ENCODE assay signal across 9 cellular contexts in the genomic region with DNA sequence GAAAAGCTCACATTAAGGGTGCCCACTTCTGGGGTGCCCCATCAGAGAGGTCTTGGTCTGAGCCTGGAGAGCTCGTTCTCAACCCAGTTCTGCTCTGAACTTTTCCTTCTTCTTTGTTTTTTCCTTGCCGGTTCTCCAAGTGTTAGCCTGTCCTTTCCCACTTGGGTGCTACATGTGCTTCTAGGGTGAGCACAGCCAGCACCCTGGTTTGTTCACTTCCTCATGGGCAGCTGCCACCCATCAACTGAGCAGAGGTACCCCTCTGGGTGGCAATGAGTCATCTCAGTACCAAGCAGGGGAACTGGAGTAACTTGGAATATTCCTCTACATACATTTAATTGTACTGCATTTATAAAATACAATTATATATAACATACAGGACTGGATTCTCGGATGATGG. TPM values are rescaled to one million over a fixed set of nuclear protein-coding genes. Genes with fewer than 3 reads are reported as not detected.
A peak's percentile ranks its signal among the peaks of the same experiment; 100 is the strongest.
DNase-seq lines count a peak whose midpoint lies in the region; ATAC-seq, FAIRE-seq and TF ChIP-seq lines count a peak whose summit lies in the region.
"Had no signal": no experiment of that assay in that cellular context is flagged by ENCODE, and none has a peak within 500 bp of the region (broad histone marks: within the 10 kb centered on the region; RNA-seq: fewer than 3 reads in every experiment).

No MANE protein-coding gene starts in this region.

- no peak overlapping the region for H2AFZ ChIP-seq in keratinocyte (ENCODE audit: control insufficient read depth, low read length)

- peak overlapping the region; percentile 60 for H3K4me2 ChIP-seq in keratinocyte (ENCODE audit: control insufficient read depth, extremely low read depth, insufficient read depth, low read depth, low read length)

- H3K36me3 ChIP-seq in keratinocyte (ENCODE audit: control insufficient read depth in 2 of 2, extremely low read depth in 1 of 2, insufficient read depth in 2 of 2, low read length in 2 of 2) (no peaks in the 10 kb centered on the region), subcutaneous abdominal adipose tissue (ENCODE audit: control insufficient read depth in 5 of 5, insufficient read depth in 5 of 5, low read length in 5 of 5) (no peaks in the 10 kb centered on the region)
- H3K36me3 ChIP-seq: HAP-1 had no signal

- H3K9ac ChIP-seq in keratinocyte (ENCODE audit: control insufficient read depth, extremely low read depth, insufficient read depth, low read length) (no peak overlapping the region), subcutaneous abdominal adipose tissue (ENCODE audit: low read length in 5 of 5) (peak overlapping the region in 3 of 5 donors; percentile 19 to 57 (median 36))

- H3K4me3 ChIP-seq in keratinocyte (ENCODE audit: control insufficient read depth in 2 of 3, extremely low read depth in 1 of 3, insufficient read depth in 2 of 3, low read depth in 1 of 3, low read length in 3 of 3) (no peak overlapping the region), subcutaneous abdominal adipose tissue (ENCODE audit: low read depth in 1 of 5, low read length in 5 of 5) (peak overlapping the region in 1 of 5 donors; percentile 9)
- H3K4me3 ChIP-seq: HAP-1 had no signal

- peaks cover 2% of the 10 kb centered on the region for H3K36me3 Mint-ChIP-seq in activated CD4-positive, alpha-beta T cell treated with anti-CD3 and anti-CD28 coated beads, Interleukin-2, amount 10 ng/mL, durations not matched to agents 24 days and 14 days (ENCODE audit: low read depth)
- peaks cover 3% of the 10 kb centered on the region for H3K36me3 Mint-ChIP-seq in T-helper 2 cell treated with Interferon-gamma antibody and Interleukin-4, amounts not matched to agents 5 μg/mL and 100 μg/mL, for 36 hours (ENCODE audit: low read depth)

- DNase-seq in activated CD4-positive, alpha-beta T cell treated with anti-CD3 and anti-CD28 coated beads, Interleukin-2, amount 10 ng/mL, durations not matched to agents 24 days and 14 days, result peak; percentile 69
- no peak for DNase-seq in activated CD4-positive, alpha-beta T cell treated with anti-CD3 and anti-CD28 coated beads for 4 hours
- no peak for DNase-seq in T-helper 2 cell treated with Interferon-gamma antibody and Interleukin-4, amounts not matched to agents 5 μg/mL and 100 μg/mL, for 36 hours (ENCODE audit: low spot score)
- DNase-seq in keratinocyte (ENCODE audit: low read depth, low spot score), result no peak
- DNase-seq in occipital lobe (lab: John Stamatoyannopoulos, UW), result no peak
- DNase-seq in GDM1 (lab: John Stamatoyannopoulos, UW), result no peak

- H3K4me1 ChIP-seq in keratinocyte (ENCODE audit: control insufficient read depth, extremely low read depth, insufficient read depth, low read length), result peaks cover 64% of the 10 kb centered on the region
- peaks cover 37 to 81% (median 77%) of the 10 kb centered on the region in 5 donors for H3K4me1 ChIP-seq in subcutaneous abdominal adipose tissue (ENCODE audit: control insufficient read depth in 5 of 5, insufficient read depth in 5 of 5, low read length in 5 of 5)
- H3K4me1 ChIP-seq: HAP-1 had no signal

- no peaks in the 10 kb centered on the region for H3K79me2 ChIP-seq in keratinocyte (ENCODE audit: control insufficient read depth, insufficient read depth, low read length)

- no peak for TF ChIP-seq CTCF in keratinocyte (optimal IDR thresholded peaks at IDR 0.05 in 1 of 3, IDR thresholded peaks at IDR 0.05 in 1 of 3, conservative IDR thresholded peaks at IDR 0.05 in 1 of 3; ENCODE audit: extremely low read depth in 1 of 3, insufficient read depth in 2 of 3, low read length in 3 of 3)

- no peaks in the 10 kb centered on the region for H3K9me3 ChIP-seq in keratinocyte (ENCODE audit: control insufficient read depth, low read depth, low read length)
- H3K9me3 ChIP-seq in subcutaneous abdominal adipose tissue (ENCODE audit: control insufficient read depth in 5 of 5, low read length in 5 of 5), result no peaks in the 10 kb centered on the region
- H3K9me3 ChIP-seq: HAP-1 had no signal

- peak overlapping the region; percentile 71 for H3K4me3 Mint-ChIP-seq in activated CD4-positive, alpha-beta T cell treated with anti-CD3 and anti-CD28 coated beads, Interleukin-2, amount 10 ng/mL, durations not matched to agents 24 days and 14 days
- peak overlapping the region; percentile 79 for H3K4me3 Mint-ChIP-seq in T-helper 2 cell treated with Interferon-gamma antibody and Interleukin-4, amounts not matched to agents 5 μg/mL and 100 μg/mL, for 36 hours

- no peak for ATAC-seq in HG03175 (IDR thresholded peaks at IDR 0.05; ENCODE audit: unreplicated experiment)

- FAIRE-seq in keratinocyte (lab: Jason Lieb, UNC), result no peak

- no peaks in the 10 kb centered on the region for H3K9me3 Mint-ChIP-seq in activated CD4-positive, alpha-beta T cell treated with anti-CD3 and anti-CD28 coated beads, Interleukin-2, amount 10 ng/mL, durations not matched to agents 24 days and 14 days
- H3K9me3 Mint-ChIP-seq in T-helper 2 cell treated with Interferon-gamma antibody and Interleukin-4, amounts not matched to agents 5 μg/mL and 100 μg/mL, for 36 hours, result no peaks in the 10 kb centered on the region

- H4K20me1 ChIP-seq in keratinocyte (ENCODE audit: control insufficient read depth, extremely low read depth, insufficient read depth, low read length), result no peaks in the 10 kb centered on the region

- intact Hi-C loops in activated CD4-positive, alpha-beta T cell treated with anti-CD3 and anti-CD28 coated beads, Interleukin-2, amount 10 ng/mL, durations not matched to agents 24 days and 14 days (cut with micrococcal nuclease), result loop anchor here (5.0 kb wide), 1 partner anchor 253 kb away; no protein-coding TSS in a partner anchor

- H3K4me1 Mint-ChIP-seq in activated CD4-positive, alpha-beta T cell treated with anti-CD3 and anti-CD28 coated beads, Interleukin-2, amount 10 ng/mL, durations not matched to agents 24 days and 14 days, result peaks cover 78% of the 10 kb centered on the region
- H3K4me1 Mint-ChIP-seq in T-helper 2 cell treated with Interferon-gamma antibody and Interleukin-4, amounts not matched to agents 5 μg/mL and 100 μg/mL, for 36 hours (ENCODE audit: low read depth), result peaks cover 77% of the 10 kb centered on the region

- H3K27me3 ChIP-seq in keratinocyte (ENCODE audit: control insufficient read depth, extremely low read depth, insufficient read depth, low read length) (no peaks in the 10 kb centered on the region), subcutaneous abdominal adipose tissue (ENCODE audit: control insufficient read depth in 5 of 5, insufficient read depth in 4 of 5, low read length in 5 of 5) (no peaks in the 10 kb centered on the region)

- H3K9me1 ChIP-seq in keratinocyte (ENCODE audit: control insufficient read depth, extremely low read depth, insufficient read depth, low read length), result no peaks in the 10 kb centered on the region

- no peaks in the 10 kb centered on the region for H3K27me3 Mint-ChIP-seq in activated CD4-positive, alpha-beta T cell treated with anti-CD3 and anti-CD28 coated beads, Interleukin-2, amount 10 ng/mL, durations not matched to agents 24 days and 14 days
- no peaks in the 10 kb centered on the region for H3K27me3 Mint-ChIP-seq in T-helper 2 cell treated with Interferon-gamma antibody and Interleukin-4, amounts not matched to agents 5 μg/mL and 100 μg/mL, for 36 hours (ENCODE audit: low read depth)

- dilution Hi-C loops in keratinocyte (cut with MboI; ENCODE audit: extremely low pct_ligation_motif_present, low sequenced_read_pairs), result no loop called here

- H3K27ac ChIP-seq in keratinocyte (ENCODE audit: control insufficient read depth, insufficient read depth, low read length) (no peak overlapping the region), subcutaneous abdominal adipose tissue (ENCODE audit: low read depth, low read length) (peak overlapping the region; percentile 94)

- H3K27ac Mint-ChIP-seq in activated CD4-positive, alpha-beta T cell treated with anti-CD3 and anti-CD28 coated beads, Interleukin-2, amount 10 ng/mL, durations not matched to agents 24 days and 14 days, result peak overlapping the region; percentile 98
- H3K27ac Mint-ChIP-seq in T-helper 2 cell treated with Interferon-gamma antibody and Interleukin-4, amounts not matched to agents 5 μg/mL and 100 μg/mL, for 36 hours, result peak overlapping the region; percentile 98

RNA-seq across cellular contexts. Expression of a gene that starts 3.9 kb away (rescaled TPM):
- total RNA-seq in activated CD4-positive, alpha-beta T cell treated with anti-CD3 and anti-CD28 coated beads, Interleukin-2, amount 10 ng/mL, durations not matched to agents 24 days and 14 days, result 45.2 and 46.3 TPM in 2 replicates
- polyA plus RNA-seq in keratinocyte, result 0.32 to 1.3 TPM (median 1.0 TPM) in 3 replicates
- 0.27 TPM for polyA plus RNA-seq in keratinocyte (2011; ENCODE audit: low read depth)
- 0.18 and 0.19 TPM in 2 replicates for polyA plus RNA-seq in keratinocyte (2011; cell fraction: cytosol; rRNA removed)
- polyA plus RNA-seq in keratinocyte (2011; cell fraction: nucleus; rRNA removed), result 2.1 and 2.6 TPM in 2 replicates
- 0.47 and 1.6 TPM in 2 replicates for polyA plus RNA-seq in keratinocyte (2012; ENCODE audit: low replicate concordance)
- 0.63 to 3.1 TPM (median 2.1 TPM) in 3 replicates for polyA minus RNA-seq in keratinocyte
- polyA minus RNA-seq in keratinocyte (2011; cell fraction: cytosol; rRNA and poly(A)+ RNA removed), result 0.96 TPM
- 2.7 and 3.0 TPM in 2 replicates for polyA minus RNA-seq in keratinocyte (2011; cell fraction: nucleus; rRNA and poly(A)+ RNA removed)
- 2.2 TPM for total RNA-seq in occipital lobe

RNA-seq across cellular contexts. Expression of a gene that starts 14.5 kb away (rescaled TPM):
- 43.7 and 45.6 TPM in 2 replicates for total RNA-seq in activated CD4-positive, alpha-beta T cell treated with anti-CD3 and anti-CD28 coated beads, Interleukin-2, amount 10 ng/mL, durations not matched to agents 24 days and 14 days
- 28.2 to 60.9 TPM (median 42.7 TPM) in 3 replicates for polyA plus RNA-seq in keratinocyte
- polyA plus RNA-seq in keratinocyte (2011; ENCODE audit: low read depth), result 13.7 TPM
- polyA plus RNA-seq in keratinocyte (2011; cell fraction: cytosol; rRNA removed), result 39.9 and 70.3 TPM in 2 replicates
- 14.1 and 17.8 TPM in 2 replicates for polyA plus RNA-seq in keratinocyte (2011; cell fraction: nucleus; rRNA removed)
- polyA plus RNA-seq in keratinocyte (2012; ENCODE audit: low replicate concordance), result 27.2 and 41.6 TPM in 2 replicates
- 7.9 to 23.1 TPM (median 8.6 TPM) in 3 replicates for polyA minus RNA-seq in keratinocyte
- 28.0 TPM for polyA minus RNA-seq in keratinocyte (2011; cell fraction: cytosol; rRNA and poly(A)+ RNA removed)
- 3.4 and 4.4 TPM in 2 replicates for polyA minus RNA-seq in keratinocyte (2011; cell fraction: nucleus; rRNA and poly(A)+ RNA removed)
- total RNA-seq in occipital lobe, result 28.7 TPM

Comparison
In these comparisons a context has a peak if more than half of its experiments do, and no peak if none do; other contexts are left out.
1. RNA of a gene that starts 3.9 kb away (total RNA-seq): 45.2 to 46.3 TPM in activated CD4-positive, alpha-beta T cell treated with anti-CD3 and anti-CD28 coated beads, Interleukin-2, amount 10 ng/mL, durations not matched to agents 24 days and 14 days; 2.2 TPM in occipital lobe (single experiment); every median in the first group is over 10 times any median in the second.